In the genomic region with DNA sequence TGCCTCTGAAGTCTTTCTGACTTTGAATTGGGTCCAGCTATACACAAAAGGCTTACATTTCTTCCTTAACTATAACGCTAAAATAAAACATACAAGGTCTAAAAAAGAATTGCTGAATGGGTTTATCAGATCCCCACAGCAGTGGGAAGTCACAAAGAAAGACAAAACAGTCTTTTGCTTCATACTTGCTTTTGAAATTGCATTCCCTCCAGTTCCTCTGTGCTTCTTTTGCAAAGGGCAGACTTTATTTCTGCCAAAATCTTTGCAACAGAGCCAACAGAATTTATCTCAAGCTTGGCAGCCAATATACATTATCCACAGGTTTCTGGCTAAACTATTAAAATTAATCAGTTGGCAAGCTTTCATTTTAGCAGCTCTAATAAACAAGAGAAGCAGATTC, we compare ENCODE assay signal across 1 cellular context.
TF ChIP-seq lines count a peak whose summit lies in the region.

No MANE protein-coding gene starts in this region.

TF ChIP-seq in HepG2, 621 proteins besides CTCF, POLR2A, EP300 and RAD21 (continued from another document):
- TF ChIP-seq, protein P1, sequence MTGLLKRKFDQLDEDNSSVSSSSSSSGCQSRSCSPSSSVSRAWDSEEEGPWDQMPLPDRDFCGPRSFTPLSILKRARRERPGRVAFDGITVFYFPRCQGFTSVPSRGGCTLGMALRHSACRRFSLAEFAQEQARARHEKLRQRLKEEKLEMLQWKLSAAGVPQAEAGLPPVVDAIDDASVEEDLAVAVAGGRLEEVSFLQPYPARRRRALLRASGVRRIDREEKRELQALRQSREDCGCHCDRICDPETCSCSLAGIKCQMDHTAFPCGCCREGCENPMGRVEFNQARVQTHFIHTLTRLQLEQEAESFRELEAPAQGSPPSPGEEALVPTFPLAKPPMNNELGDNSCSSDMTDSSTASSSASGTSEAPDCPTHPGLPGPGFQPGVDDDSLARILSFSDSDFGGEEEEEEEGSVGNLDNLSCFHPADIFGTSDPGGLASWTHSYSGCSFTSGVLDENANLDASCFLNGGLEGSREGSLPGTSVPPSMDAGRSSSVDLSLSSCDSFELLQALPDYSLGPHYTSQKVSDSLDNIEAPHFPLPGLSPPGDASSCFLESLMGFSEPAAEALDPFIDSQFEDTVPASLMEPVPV (CRISPR knock-in tag; IDR thresholded peaks at IDR 0.05): no peak
- TF ChIP-seq ZNF441 (CRISPR knock-in tag; IDR thresholded peaks at IDR 0.05; ENCODE audit: borderline replicate concordance): no peak
- TF ChIP-seq, protein P2, sequence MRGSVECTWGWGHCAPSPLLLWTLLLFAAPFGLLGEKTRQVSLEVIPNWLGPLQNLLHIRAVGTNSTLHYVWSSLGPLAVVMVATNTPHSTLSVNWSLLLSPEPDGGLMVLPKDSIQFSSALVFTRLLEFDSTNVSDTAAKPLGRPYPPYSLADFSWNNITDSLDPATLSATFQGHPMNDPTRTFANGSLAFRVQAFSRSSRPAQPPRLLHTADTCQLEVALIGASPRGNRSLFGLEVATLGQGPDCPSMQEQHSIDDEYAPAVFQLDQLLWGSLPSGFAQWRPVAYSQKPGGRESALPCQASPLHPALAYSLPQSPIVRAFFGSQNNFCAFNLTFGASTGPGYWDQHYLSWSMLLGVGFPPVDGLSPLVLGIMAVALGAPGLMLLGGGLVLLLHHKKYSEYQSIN (CRISPR knock-in tag; IDR thresholded peaks at IDR 0.05; ENCODE audit: borderline replicate concordance): no peak
- no peak for TF ChIP-seq ZNF850 (CRISPR knock-in tag; conservative IDR thresholded peaks at IDR 0.05)
- TF ChIP-seq KLF12 (CRISPR knock-in tag; IDR thresholded peaks at IDR 0.05; ENCODE audit: borderline replicate concordance): no peak
- no peak for TF ChIP-seq ZNF251 (CRISPR knock-in tag; IDR thresholded peaks at IDR 0.05)
- TF ChIP-seq, protein P3, sequence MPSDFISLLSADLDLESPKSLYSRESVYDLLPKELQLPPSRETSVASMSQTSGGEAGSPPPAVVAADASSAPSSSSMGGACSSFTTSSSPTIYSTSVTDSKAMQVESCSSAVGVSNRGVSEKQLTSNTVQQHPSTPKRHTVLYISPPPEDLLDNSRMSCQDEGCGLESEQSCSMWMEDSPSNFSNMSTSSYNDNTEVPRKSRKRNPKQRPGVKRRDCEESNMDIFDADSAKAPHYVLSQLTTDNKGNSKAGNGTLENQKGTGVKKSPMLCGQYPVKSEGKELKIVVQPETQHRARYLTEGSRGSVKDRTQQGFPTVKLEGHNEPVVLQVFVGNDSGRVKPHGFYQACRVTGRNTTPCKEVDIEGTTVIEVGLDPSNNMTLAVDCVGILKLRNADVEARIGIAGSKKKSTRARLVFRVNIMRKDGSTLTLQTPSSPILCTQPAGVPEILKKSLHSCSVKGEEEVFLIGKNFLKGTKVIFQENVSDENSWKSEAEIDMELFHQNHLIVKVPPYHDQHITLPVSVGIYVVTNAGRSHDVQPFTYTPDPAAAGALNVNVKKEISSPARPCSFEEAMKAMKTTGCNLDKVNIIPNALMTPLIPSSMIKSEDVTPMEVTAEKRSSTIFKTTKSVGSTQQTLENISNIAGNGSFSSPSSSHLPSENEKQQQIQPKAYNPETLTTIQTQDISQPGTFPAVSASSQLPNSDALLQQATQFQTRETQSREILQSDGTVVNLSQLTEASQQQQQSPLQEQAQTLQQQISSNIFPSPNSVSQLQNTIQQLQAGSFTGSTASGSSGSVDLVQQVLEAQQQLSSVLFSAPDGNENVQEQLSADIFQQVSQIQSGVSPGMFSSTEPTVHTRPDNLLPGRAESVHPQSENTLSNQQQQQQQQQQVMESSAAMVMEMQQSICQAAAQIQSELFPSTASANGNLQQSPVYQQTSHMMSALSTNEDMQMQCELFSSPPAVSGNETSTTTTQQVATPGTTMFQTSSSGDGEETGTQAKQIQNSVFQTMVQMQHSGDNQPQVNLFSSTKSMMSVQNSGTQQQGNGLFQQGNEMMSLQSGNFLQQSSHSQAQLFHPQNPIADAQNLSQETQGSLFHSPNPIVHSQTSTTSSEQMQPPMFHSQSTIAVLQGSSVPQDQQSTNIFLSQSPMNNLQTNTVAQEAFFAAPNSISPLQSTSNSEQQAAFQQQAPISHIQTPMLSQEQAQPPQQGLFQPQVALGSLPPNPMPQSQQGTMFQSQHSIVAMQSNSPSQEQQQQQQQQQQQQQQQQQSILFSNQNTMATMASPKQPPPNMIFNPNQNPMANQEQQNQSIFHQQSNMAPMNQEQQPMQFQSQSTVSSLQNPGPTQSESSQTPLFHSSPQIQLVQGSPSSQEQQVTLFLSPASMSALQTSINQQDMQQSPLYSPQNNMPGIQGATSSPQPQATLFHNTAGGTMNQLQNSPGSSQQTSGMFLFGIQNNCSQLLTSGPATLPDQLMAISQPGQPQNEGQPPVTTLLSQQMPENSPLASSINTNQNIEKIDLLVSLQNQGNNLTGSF (CRISPR knock-in tag; IDR thresholded peaks at IDR 0.05): no peak
